In the genomic region with DNA sequence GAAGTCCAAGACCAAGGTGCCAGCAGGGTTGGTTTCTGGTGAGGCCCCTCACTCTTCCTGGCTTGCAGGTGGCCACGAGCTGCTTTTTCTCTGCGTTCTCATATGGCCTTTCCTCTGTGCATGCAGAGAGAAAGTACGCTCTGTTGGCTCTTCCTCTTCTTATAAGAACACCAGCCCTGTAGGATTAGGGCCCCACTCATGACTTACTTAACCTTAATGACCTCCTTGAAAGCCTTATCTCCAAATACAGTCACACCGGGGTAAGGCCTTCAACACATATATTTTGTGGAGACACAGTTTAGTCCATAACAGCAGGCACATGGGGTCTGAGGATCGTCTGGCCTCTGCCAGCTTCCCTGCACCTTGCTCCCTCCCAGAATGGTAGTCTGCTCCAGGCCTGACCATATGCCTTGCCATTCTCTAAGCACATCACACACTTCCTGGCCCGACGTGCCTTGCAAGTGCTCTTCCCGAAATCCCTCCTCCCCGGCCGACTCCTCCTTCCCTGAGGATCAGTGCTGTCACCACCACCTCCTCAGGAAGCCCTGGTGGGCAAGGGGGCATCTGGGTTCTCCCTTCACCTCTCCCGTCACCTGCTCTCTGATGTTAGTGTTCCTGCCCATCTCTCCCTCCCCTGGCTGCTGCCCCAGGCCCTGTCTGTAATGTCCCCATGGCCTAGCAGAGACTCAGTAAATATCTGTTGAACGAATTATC, we compare ENCODE assay signal across 1 cellular context.
A peak's percentile ranks its signal among the peaks of the same experiment; 100 is the strongest.
TF ChIP-seq lines count a peak whose summit lies in the region.

No MANE protein-coding gene starts in this region.

TF ChIP-seq in K562, 482 proteins besides CTCF, POLR2A, EP300 and RAD21:
- TF ChIP-seq ZNF146 (CRISPR knock-in tag; IDR thresholded peaks at IDR 0.05; ENCODE audit: unreplicated experiment) = no peak
- TF ChIP-seq, protein P1, sequence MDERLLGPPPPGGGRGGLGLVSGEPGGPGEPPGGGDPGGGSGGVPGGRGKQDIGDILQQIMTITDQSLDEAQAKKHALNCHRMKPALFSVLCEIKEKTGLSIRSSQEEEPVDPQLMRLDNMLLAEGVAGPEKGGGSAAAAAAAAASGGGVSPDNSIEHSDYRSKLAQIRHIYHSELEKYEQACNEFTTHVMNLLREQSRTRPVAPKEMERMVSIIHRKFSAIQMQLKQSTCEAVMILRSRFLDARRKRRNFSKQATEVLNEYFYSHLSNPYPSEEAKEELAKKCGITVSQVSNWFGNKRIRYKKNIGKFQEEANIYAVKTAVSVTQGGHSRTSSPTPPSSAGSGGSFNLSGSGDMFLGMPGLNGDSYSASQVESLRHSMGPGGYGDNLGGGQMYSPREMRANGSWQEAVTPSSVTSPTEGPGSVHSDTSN (CRISPR knock-in tag; IDR thresholded peaks at IDR 0.05; ENCODE audit: low read depth) = no peak
- TF ChIP-seq, protein P1 (tag; conservative IDR thresholded peaks at IDR 0.05; ENCODE audit: low read depth) = 0 out of 2 replicates have a peak, but pooled peaks have one; percentile 15
- TF ChIP-seq KDM4B (IDR thresholded peaks at IDR 0.05; ENCODE audit: borderline replicate concordance in 2 of 2, low read depth in 1 of 2) = no peak
- peak; percentile 33; the same call in 1 of the 2 replicates for TF ChIP-seq TCF3 (CRISPR knock-in tag; IDR thresholded peaks at IDR 0.05)
- TF ChIP-seq SPI1 (IDR thresholded peaks at IDR 0.05; ENCODE audit: borderline replicate concordance, low read depth, low read length) = 0 out of 2 replicates have a peak, but pooled peaks have one; percentile 2
- TF ChIP-seq L3MBTL2 (IDR thresholded peaks at IDR 0.05) = no peak
- peak; percentile 30; the same call in 1 of the 2 replicates for TF ChIP-seq CBFA2T3 (IDR thresholded peaks at IDR 0.05)
